Comparison of ENCODE assay signal across 10 cellular contexts in genomic region chr11:68311155-68312116, GRCh38. TPM values are rescaled to one million over a fixed set of nuclear protein-coding genes. Genes with fewer than 3 reads are reported as not detected.
DNase-seq lines count a peak whose midpoint lies in the region; ATAC-seq and TF ChIP-seq lines count a peak whose summit lies in the region.
"Had no signal": no experiment of that assay in that cellular context is flagged by ENCODE, and none has a peak within 500 bp of the region (broad histone marks: within the 10 kb centered on the region; RNA-seq: fewer than 3 reads in every experiment).

No MANE protein-coding gene starts in this region.

- peaks cover 5% of the 10 kb centered on the region for H3K79me1 ChIP-seq in trophoblast cell (ENCODE audit: low read length)

- DNase-seq in DND-41 (no peak), trophoblast cell (no peak), GM10248 (ENCODE audit: extremely low spot score) (no peak), foreskin fibroblast (no peak), iPS-NIHi11 (ENCODE audit: low spot score) (no peak), NCI-H1105 (lab: John Stamatoyannopoulos, UW) (no peak)
- DNase-seq in effector memory CD4-positive, alpha-beta T cell: no peak
- DNase-seq: cortex of kidney had no signal

- H3K79me2 ChIP-seq in DND-41 (ENCODE audit: insufficient read depth, low read length): peaks cover 26% of the 10 kb centered on the region
- H3K79me2 ChIP-seq in OCI-LY3 (ENCODE audit: low read length): peaks cover 34% of the 10 kb centered on the region
- peaks cover 4% of the 10 kb centered on the region for H3K79me2 ChIP-seq in trophoblast cell (ENCODE audit: control insufficient read depth, insufficient read depth, low read length, poor library complexity)

- H2BK12ac ChIP-seq in trophoblast cell (ENCODE audit: low read length): no peak overlapping the region

- CTCF ChIA-PET in GM10248 (lab: Yijun Ruan, JAX): interaction anchor here (0.7 to 4.4 kb wide), 4 partner anchors 12 to 54 kb away, joined by 3 to 34 read pairs (median 6); no protein-coding TSS in a partner anchor

- no peak overlapping the region for H3K23ac ChIP-seq in trophoblast cell (ENCODE audit: low read length)

- ATAC-seq in DND-41 (ENCODE audit: insufficient read depth, low read depth): no peak

- no peak overlapping the region for H3K9ac ChIP-seq in DND-41 (ENCODE audit: low read depth, low read length)
- no peak overlapping the region for H3K9ac ChIP-seq in OCI-LY3 (ENCODE audit: low read length)
- no peak overlapping the region for H3K9ac ChIP-seq in trophoblast cell (ENCODE audit: low read length)

- H2AK5ac ChIP-seq in trophoblast cell (ENCODE audit: low read length): no peak overlapping the region

- H3K4me2 ChIP-seq in DND-41 (ENCODE audit: insufficient read depth, low read length) (peak overlapping the region; percentile 42; the same call in 1 of the 2 replicates), OCI-LY3 (ENCODE audit: low read length) (peak overlapping the region; percentile 89), trophoblast cell (ENCODE audit: low read length) (peak overlapping the region; percentile 100)

- TF ChIP-seq CTCF in DND-41 (IDR thresholded peaks at IDR 0.05; ENCODE audit: borderline replicate concordance, extremely low read depth, low read length, poor library complexity, severe bottlenecking) (no peak), OCI-LY3 (IDR thresholded peaks at IDR 0.05; ENCODE audit: low read depth, low read length) (no peak), GM10248 (IDR thresholded peaks at IDR 0.05; ENCODE audit: control extremely low read depth, extremely low read depth, low read depth, missing control alignments) (no peak), foreskin fibroblast (IDR thresholded peaks at IDR 0.05; ENCODE audit: low read depth, low read length) (no peak)

- H3K27me3 ChIP-seq in DND-41 (ENCODE audit: insufficient read depth, low read length, poor library complexity) (no peaks in the 10 kb centered on the region), OCI-LY3 (ENCODE audit: low read depth, low read length) (no peaks in the 10 kb centered on the region), trophoblast cell (ENCODE audit: insufficient read depth, low read length) (no peaks in the 10 kb centered on the region)
- no peaks in the 10 kb centered on the region for H3K27me3 ChIP-seq in effector memory CD4-positive, alpha-beta T cell (replicated peaks; ENCODE audit: control insufficient read depth, insufficient read depth, low read length, poor library complexity, severe bottlenecking)

- H3K36me3 ChIP-seq in DND-41 (ENCODE audit: insufficient read depth, low read length) (no peaks in the 10 kb centered on the region), OCI-LY3 (replicated peaks; ENCODE audit: low read depth, low read length) (no peaks in the 10 kb centered on the region), trophoblast cell (ENCODE audit: control insufficient read depth in 1 of 2, insufficient read depth in 2 of 2, low read length in 2 of 2) (no peaks in the 10 kb centered on the region)
- no peaks in the 10 kb centered on the region for H3K36me3 ChIP-seq in effector memory CD4-positive, alpha-beta T cell (ENCODE audit: control insufficient read depth, insufficient read depth, low read length)
- H3K36me3 ChIP-seq: neutrophil had no signal

- H3K27ac ChIP-seq in DND-41 (ENCODE audit: low read length) (no peak overlapping the region), OCI-LY3 (ENCODE audit: low read length) (no peak overlapping the region), trophoblast cell (ENCODE audit: low read depth, low read length) (no peak overlapping the region)
- no peak overlapping the region for H3K27ac ChIP-seq in effector memory CD4-positive, alpha-beta T cell (ENCODE audit: insufficient read depth, low read length, poor library complexity, severe bottlenecking)
- H3K27ac ChIP-seq: neutrophil had no signal

- H3K14ac ChIP-seq in trophoblast cell (ENCODE audit: low read length): no peak overlapping the region

- H2AFZ ChIP-seq in DND-41 (ENCODE audit: low read depth, low read length): no peak overlapping the region
- 0 out of 2 replicates have a peak overlapping the region, but pooled peaks have one; percentile 53 for H2AFZ ChIP-seq in OCI-LY3 (ENCODE audit: low read depth, low read length)
- no peak overlapping the region for H2AFZ ChIP-seq in trophoblast cell (ENCODE audit: insufficient read depth, low read length, poor library complexity)

- H4K91ac ChIP-seq in trophoblast cell (ENCODE audit: low read depth, low read length): no peak overlapping the region

- POLR2A ChIA-PET in GM10248 (lab: Yijun Ruan, JAX): no interaction called here

- H3K4me3 ChIP-seq in DND-41 (ENCODE audit: low read depth in 1 of 2, low read length in 2 of 2) (no peak overlapping the region), OCI-LY3 (ENCODE audit: low read length) (peak overlapping the region; percentile 79), trophoblast cell (ENCODE audit: low read depth, low read length) (no peak overlapping the region), foreskin fibroblast (ENCODE audit: low read depth in 1 of 2, low read length in 2 of 2) (peak overlapping the region in 1 of 2 donors; percentile 24)
- peak overlapping the region; percentile 35 for H3K4me3 ChIP-seq in effector memory CD4-positive, alpha-beta T cell (ENCODE audit: insufficient read depth, low read depth, low read length, poor library complexity, severe bottlenecking)

- WGBS in trophoblast cell (ENCODE audit: extremely low coverage, insufficient coverage, insufficient read length): no CpG with 5 or more reads among the region's 25 CpGs

- H4K12ac ChIP-seq in trophoblast cell (ENCODE audit: low read depth, low read length): no peak overlapping the region

- H4K20me1 ChIP-seq in DND-41 (ENCODE audit: insufficient read depth, low read length): peaks cover 24% of the 10 kb centered on the region
- peaks cover 15% of the 10 kb centered on the region for H4K20me1 ChIP-seq in OCI-LY3 (ENCODE audit: insufficient read depth, low read length)

- H4K8ac ChIP-seq in trophoblast cell (ENCODE audit: low read depth, low read length): no peak overlapping the region

- no peaks in the 10 kb centered on the region for H3K9me3 ChIP-seq in DND-41 (ENCODE audit: insufficient read depth, low read length, severe bottlenecking)
- no peaks in the 10 kb centered on the region for H3K9me3 ChIP-seq in OCI-LY3 (ENCODE audit: insufficient read depth, low read length)
- no peaks in the 10 kb centered on the region for H3K9me3 ChIP-seq in effector memory CD4-positive, alpha-beta T cell (ENCODE audit: control insufficient read depth, low read length)
- no peaks in the 10 kb centered on the region for H3K9me3 ChIP-seq in trophoblast cell (ENCODE audit: insufficient read depth, low read depth, low read length)
- H3K9me3 ChIP-seq: neutrophil had no signal

- H2BK120ac ChIP-seq in trophoblast cell (ENCODE audit: insufficient read depth, low read length, poor library complexity): no peak overlapping the region

- H3K4me1 ChIP-seq in DND-41 (ENCODE audit: insufficient read depth, low read length): peaks cover 29% of the 10 kb centered on the region
- peaks cover 40% of the 10 kb centered on the region for H3K4me1 ChIP-seq in OCI-LY3 (ENCODE audit: low read length)
- H3K4me1 ChIP-seq in effector memory CD4-positive, alpha-beta T cell (ENCODE audit: control insufficient read depth, insufficient read depth, low read length, poor library complexity, severe bottlenecking): peaks cover 15% of the 10 kb centered on the region
- H3K4me1 ChIP-seq in trophoblast cell (ENCODE audit: control insufficient read depth in 1 of 2, insufficient read depth in 2 of 2, low read length in 2 of 2): peaks cover 21 to 25% of the 10 kb centered on the region in 2 experiments

- no peak overlapping the region for H3K4ac ChIP-seq in trophoblast cell (ENCODE audit: low read depth, low read length)

- no peak overlapping the region for H3K18ac ChIP-seq in trophoblast cell (ENCODE audit: low read length)

- H2BK5ac ChIP-seq in trophoblast cell (ENCODE audit: low read depth, low read length, poor library complexity): no peak overlapping the region

RNA-seq across cellular contexts. Expression of gene LRP5, which starts 1.0 kb away (rescaled TPM):
- polyA plus RNA-seq in trophoblast cell (2013): 16.1 and 17.7 TPM in 2 replicates

RNA-seq across cellular contexts. Expression of gene C11orf24, which starts 39.7 kb away (rescaled TPM):
- polyA plus RNA-seq in trophoblast cell (2013): 50.4 and 51.7 TPM in 2 replicates

Comparison
In these comparisons a context has a peak if more than half of its experiments do, and no peak if none do; other contexts are left out.
1. H3K4me2 ChIP-seq: peak in every context shown above with its lines; median percentile 100 in trophoblast cell; 89 in OCI-LY3; 42 in DND-41.
2. H3K4me3 ChIP-seq: peak in OCI-LY3 (single experiment) and effector memory CD4-positive, alpha-beta T cell (single experiment); none in DND-41 (0 of 2) and trophoblast cell (single experiment).